ENCODE assay signal across 11 cellular contexts in genomic region chr4:102789317-102789717, GRCh38. TPM values are rescaled to one million over a fixed set of nuclear protein-coding genes. Genes with fewer than 3 reads are reported as not detected.
DNase-seq lines count a peak whose midpoint lies in the region; ATAC-seq and TF ChIP-seq lines count a peak whose summit lies in the region.
"Had no signal": no experiment of that assay in that cellular context is flagged by ENCODE, and none has a peak within 500 bp of the region (broad histone marks: within the 10 kb centered on the region; RNA-seq: fewer than 3 reads in every experiment).

No MANE protein-coding gene starts in this region.

- H3K36me3 Mint-ChIP-seq in activated naive CD8-positive, alpha-beta T cell treated with anti-CD3 and anti-CD28 coated beads, Interleukin-2, amount 50 U/mL, for 24 hours (ENCODE audit: low read depth): peaks cover 22% of the 10 kb centered on the region
- peaks cover 0 to 7% (median 5%) of the 10 kb centered on the region in 3 donors for H3K36me3 Mint-ChIP-seq in immature natural killer cell

- H3K36me3 ChIP-seq in esophagus muscularis mucosa (peaks cover 0 to 26% (median 7%) of the 10 kb centered on the region in 4 donors), A673 (ENCODE audit: insufficient read depth, low read length, poor library complexity, severe bottlenecking) (peaks cover 7% of the 10 kb centered on the region)

- DNase-seq in EH (ENCODE audit: low read depth) (peak; percentile 64), immature natural killer cell (no peak), NCI-H446 (lab: John Stamatoyannopoulos, UW) (no peak), esophagus muscularis mucosa (ENCODE audit: extremely low spot score) (no peak), A673 (ENCODE audit: low spot score) (no peak)
- DNase-seq in activated naive CD8-positive, alpha-beta T cell treated with anti-CD3 and anti-CD28 coated beads, Interleukin-2, amount 50 U/mL, for 24 hours: no peak
- DNase-seq: cortex of kidney, NCI-H1105, occipital lobe had no signal

- H3K9me3 ChIP-seq in esophagus muscularis mucosa (no peaks in the 10 kb centered on the region), A673 (ENCODE audit: low read depth, low read length, poor library complexity, severe bottlenecking) (peaks cover 5% of the 10 kb centered on the region)

- CTCF ChIA-PET in A673 (lab: Charles Lee): interaction anchor here (0.5 kb wide), 1 partner anchor 310 kb away, joined by 3 read pairs; the partner anchor contains the start of gene BDH2

- no peak overlapping the region for H3K27ac ChIP-seq in esophagus muscularis mucosa (replicated peaks in 1 of 4)
- H3K27ac ChIP-seq in A673 (ENCODE audit: low read depth, low read length, poor library complexity, severe bottlenecking): no peak overlapping the region

- peaks cover 20% of the 10 kb centered on the region for H3K9me3 Mint-ChIP-seq in activated naive CD8-positive, alpha-beta T cell treated with anti-CD3 and anti-CD28 coated beads, Interleukin-2, amount 50 U/mL, for 24 hours
- H3K9me3 Mint-ChIP-seq in immature natural killer cell: no peaks in the 10 kb centered on the region

- POLR2A ChIA-PET in A673 (lab: Charles Lee; ENCODE audit: low non-redundant PET): no interaction called here

- no peak overlapping the region for H3K4me3 Mint-ChIP-seq in activated naive CD8-positive, alpha-beta T cell treated with anti-CD3 and anti-CD28 coated beads, Interleukin-2, amount 50 U/mL, for 24 hours
- H3K4me3 Mint-ChIP-seq in immature natural killer cell: no peak overlapping the region

- TF ChIP-seq CTCF in esophagus muscularis mucosa (IDR thresholded peaks at IDR 0.05) (no peak), A673 (conservative IDR thresholded peaks at IDR 0.05; ENCODE audit: low read depth, low read length) (no peak)

- 70% methylated on average over 3 of the region's 3 CpGs for WGBS in esophagus muscularis mucosa

- TF ChIP-seq EP300 in esophagus muscularis mucosa (IDR thresholded peaks at IDR 0.05): no peak

- BruUV-seq in A673 (replicated peaks; lab: Mats Ljungman, UMichigan): no TSS peak

- H3K27me3 Mint-ChIP-seq in activated naive CD8-positive, alpha-beta T cell treated with anti-CD3 and anti-CD28 coated beads, Interleukin-2, amount 50 U/mL, for 24 hours: no peaks in the 10 kb centered on the region
- peaks cover 0 to 5% (median 2%) of the 10 kb centered on the region in 3 donors for H3K27me3 Mint-ChIP-seq in immature natural killer cell (ENCODE audit: low read depth in 3 of 3)

- H3K27me3 ChIP-seq in esophagus muscularis mucosa: no peaks in the 10 kb centered on the region
- no peaks in the 10 kb centered on the region for H3K27me3 ChIP-seq in A673 (replicated peaks; ENCODE audit: insufficient read depth, low read depth, low read length, poor library complexity)

- TF ChIP-seq POLR2A in esophagus muscularis mucosa (IDR thresholded peaks at IDR 0.05; ENCODE audit: low read depth): no peak

- H3K4me1 Mint-ChIP-seq in activated naive CD8-positive, alpha-beta T cell treated with anti-CD3 and anti-CD28 coated beads, Interleukin-2, amount 50 U/mL, for 24 hours: peaks cover 36% of the 10 kb centered on the region
- H3K4me1 Mint-ChIP-seq in immature natural killer cell: peaks cover 7 to 50% of the 10 kb centered on the region in 2 donors

- H3K27ac Mint-ChIP-seq in activated naive CD8-positive, alpha-beta T cell treated with anti-CD3 and anti-CD28 coated beads, Interleukin-2, amount 50 U/mL, for 24 hours: peak overlapping the region; percentile 73
- peak overlapping the region in 5 of 6 donors; percentile 6 to 43 (median 17) for H3K27ac Mint-ChIP-seq in immature natural killer cell

- peak; percentile 58 for ATAC-seq in HG02610 (IDR thresholded peaks at IDR 0.05; ENCODE audit: unreplicated experiment)
- peak; percentile 70 for ATAC-seq in activated naive CD8-positive, alpha-beta T cell treated with anti-CD3 and anti-CD28 coated beads, Interleukin-2, amount 50 U/mL, for 24 hours
- no peak for ATAC-seq in HG02885 (IDR thresholded peaks at IDR 0.05; ENCODE audit: poor library complexity, unreplicated experiment)

- H3K4me1 ChIP-seq in esophagus muscularis mucosa (no peaks in the 10 kb centered on the region), A673 (ENCODE audit: insufficient read depth, low read length, poor library complexity, severe bottlenecking) (no peaks in the 10 kb centered on the region)

- H3K4me3 ChIP-seq in esophagus muscularis mucosa (no peak overlapping the region), A673 (ENCODE audit: low read depth, low read length, poor library complexity, severe bottlenecking) (no peak overlapping the region)

- intact Hi-C loops in esophagus muscularis mucosa (cut with DNase I): no loop called here
- intact Hi-C loops in A673 (cut with micrococcal nuclease; ENCODE audit: unreplicated experiment): no loop called here

RNA-seq across cellular contexts. Expression of gene MANBA, which starts 28.5 kb away (rescaled TPM):
- 10 to 100 TPM; 17.7 to 26.2 (median 18.3) TPM for polyA plus RNA-seq in immature natural killer cell
- total RNA-seq in esophagus muscularis mucosa (10 to 100 TPM; 22.1 to 24.9 (median 24.5) TPM), A673 (2021) (4.0 and 5.5 TPM in 2 replicates)

RNA-seq across cellular contexts. Expression of gene UBE2D3, which starts 38.0 kb away (rescaled TPM):
- 100 to 1,000 TPM; 411 to 718 (median 463) TPM for polyA plus RNA-seq in immature natural killer cell
- total RNA-seq in esophagus muscularis mucosa (100 to 1,000 TPM; 332 to 438 (median 394) TPM), A673 (2021) (354 and 378 TPM in 2 replicates)
